In the genomic region with DNA sequence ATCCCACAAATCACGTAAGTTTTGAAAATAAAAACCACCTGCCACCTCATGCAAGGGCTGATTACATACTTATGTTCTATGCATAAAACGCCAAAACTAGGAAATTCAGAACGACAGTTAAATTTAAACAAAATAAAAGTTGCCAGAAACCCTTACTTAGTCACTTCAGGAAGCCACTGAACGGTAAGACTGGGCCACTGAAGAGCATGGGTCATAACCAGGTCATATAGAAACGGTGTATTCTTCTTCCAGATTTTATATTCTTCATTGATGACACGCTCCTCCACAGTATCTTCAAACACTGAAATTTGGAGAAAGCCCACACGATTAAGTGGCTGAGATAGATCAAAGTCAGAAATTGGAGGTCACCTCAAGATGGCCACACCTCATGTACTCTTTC, we compare ENCODE assay signal across 8 cellular contexts. TPM values are rescaled to one million over a fixed set of nuclear protein-coding genes. Genes with fewer than 3 reads are reported as not detected.
DNase-seq lines count a peak whose midpoint lies in the region; ATAC-seq and TF ChIP-seq lines count a peak whose summit lies in the region.

No MANE protein-coding gene starts in this region.

- peak overlapping the region; percentile 93 for H3K4me3 ChIP-seq in GM12875 (ENCODE audit: low read depth, low read length)
- H3K4me3 ChIP-seq in SK-N-MC, result peak overlapping the region; percentile 88
- peak overlapping the region; percentile 87 for H3K4me3 ChIP-seq in fibroblast of the aortic adventitia (ENCODE audit: low read depth, low read length)
- peak overlapping the region; percentile 67 for H3K4me3 ChIP-seq in skeletal muscle cell (ENCODE audit: low read depth, low read length)

- ATAC-seq in HG03354 (IDR thresholded peaks at IDR 0.05; ENCODE audit: poor library complexity, severe bottlenecking, unreplicated experiment), result no peak

- no peaks in the 10 kb centered on the region for H3K9me3 ChIP-seq in SK-N-MC (ENCODE audit: low read depth, low read length)

- H3K27ac ChIP-seq in SK-N-MC, result no peak overlapping the region

- DNase-seq in SK-N-MC (ENCODE audit: low read depth, low spot score) (no peak), fibroblast of the aortic adventitia (ENCODE audit: low read depth) (no peak), skeletal muscle cell (ENCODE audit: low read depth) (no peak), activated gamma-delta T cell (lab: John Stamatoyannopoulos, UW) (no peak), NCI-H2227 treated with DMSO at 0.1 percent for 48 hours (lab: John Stamatoyannopoulos, UW) (no peak), COLO668 (lab: John Stamatoyannopoulos, UW; ENCODE audit: unreplicated experiment) (no peak)

- peaks cover 38% of the 10 kb centered on the region for H3K36me3 ChIP-seq in SK-N-MC (ENCODE audit: insufficient read depth, low read length)

- no peak for TF ChIP-seq CTCF in GM12875 (IDR thresholded peaks at IDR 0.05; ENCODE audit: borderline replicate concordance, insufficient read depth, low read depth, low read length)
- no peak for TF ChIP-seq CTCF in fibroblast of the aortic adventitia (IDR thresholded peaks at IDR 0.05; ENCODE audit: insufficient read depth, low read length)

- peak overlapping the region; percentile 83 for H3K9ac ChIP-seq in SK-N-MC (ENCODE audit: insufficient read length)

RNA-seq across cellular contexts. Expression of a gene that starts 1.2 kb away (rescaled TPM):
- total RNA-seq in fibroblast of the aortic adventitia (ENCODE audit: low replicate concordance), result 120 and 172 TPM in 2 replicates
